2 cellular contexts compared by ENCODE assay signal in the genomic region with DNA sequence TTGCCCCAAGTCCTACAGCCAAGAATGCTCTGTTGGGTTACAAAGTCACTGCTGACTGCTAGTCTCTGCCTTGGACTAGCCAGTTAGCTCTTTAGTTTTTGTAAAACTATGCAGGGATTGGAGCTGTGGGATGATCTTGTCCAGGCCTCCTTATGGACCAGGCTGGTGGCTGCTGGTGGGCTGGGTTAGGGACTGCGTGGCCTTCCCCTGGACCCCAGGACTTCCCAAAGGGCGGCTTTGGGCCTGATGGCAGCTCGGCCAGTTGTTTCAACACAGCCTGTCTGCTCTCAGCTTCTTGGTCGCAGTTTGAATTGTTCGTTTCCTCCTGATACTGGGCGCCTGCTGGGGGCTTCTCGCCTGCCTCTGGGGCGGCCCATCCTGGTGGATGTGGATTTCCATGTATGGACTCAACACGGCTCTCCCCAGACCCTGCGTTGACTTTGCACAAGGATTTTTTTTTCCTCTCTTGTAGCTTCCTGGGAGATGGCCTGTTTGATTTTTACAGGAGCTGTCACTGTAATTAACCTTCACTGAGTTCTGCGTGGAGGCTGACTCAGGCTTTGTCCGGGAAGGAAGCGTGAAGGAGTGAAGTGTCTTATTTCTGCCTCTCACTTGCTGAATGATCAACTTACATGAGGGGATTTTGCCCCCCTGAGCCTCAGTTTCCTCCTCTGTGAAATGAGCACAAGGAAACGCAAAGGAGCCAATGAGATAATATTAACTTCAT.
TF ChIP-seq lines count a peak whose summit lies in the region.

No MANE protein-coding gene starts in this region.

TF ChIP-seq in SK-N-SH, 30 proteins besides CTCF, POLR2A, EP300 and RAD21 (continued from another document):
- no peak for TF ChIP-seq TAF1 (IDR thresholded peaks at IDR 0.05; ENCODE audit: borderline replicate concordance, low read depth, low read length)
- no peak for TF ChIP-seq NRF1 (IDR thresholded peaks at IDR 0.05; ENCODE audit: low read depth, low read length)
- no peak for TF ChIP-seq EZH2phosphoT487 (IDR thresholded peaks at IDR 0.05; ENCODE audit: borderline replicate concordance, low read depth)

TF ChIP-seq in neural cell, 6 proteins besides CTCF, POLR2A, EP300 and RAD21 (continued from another document):
- TF ChIP-seq, protein P1, sequence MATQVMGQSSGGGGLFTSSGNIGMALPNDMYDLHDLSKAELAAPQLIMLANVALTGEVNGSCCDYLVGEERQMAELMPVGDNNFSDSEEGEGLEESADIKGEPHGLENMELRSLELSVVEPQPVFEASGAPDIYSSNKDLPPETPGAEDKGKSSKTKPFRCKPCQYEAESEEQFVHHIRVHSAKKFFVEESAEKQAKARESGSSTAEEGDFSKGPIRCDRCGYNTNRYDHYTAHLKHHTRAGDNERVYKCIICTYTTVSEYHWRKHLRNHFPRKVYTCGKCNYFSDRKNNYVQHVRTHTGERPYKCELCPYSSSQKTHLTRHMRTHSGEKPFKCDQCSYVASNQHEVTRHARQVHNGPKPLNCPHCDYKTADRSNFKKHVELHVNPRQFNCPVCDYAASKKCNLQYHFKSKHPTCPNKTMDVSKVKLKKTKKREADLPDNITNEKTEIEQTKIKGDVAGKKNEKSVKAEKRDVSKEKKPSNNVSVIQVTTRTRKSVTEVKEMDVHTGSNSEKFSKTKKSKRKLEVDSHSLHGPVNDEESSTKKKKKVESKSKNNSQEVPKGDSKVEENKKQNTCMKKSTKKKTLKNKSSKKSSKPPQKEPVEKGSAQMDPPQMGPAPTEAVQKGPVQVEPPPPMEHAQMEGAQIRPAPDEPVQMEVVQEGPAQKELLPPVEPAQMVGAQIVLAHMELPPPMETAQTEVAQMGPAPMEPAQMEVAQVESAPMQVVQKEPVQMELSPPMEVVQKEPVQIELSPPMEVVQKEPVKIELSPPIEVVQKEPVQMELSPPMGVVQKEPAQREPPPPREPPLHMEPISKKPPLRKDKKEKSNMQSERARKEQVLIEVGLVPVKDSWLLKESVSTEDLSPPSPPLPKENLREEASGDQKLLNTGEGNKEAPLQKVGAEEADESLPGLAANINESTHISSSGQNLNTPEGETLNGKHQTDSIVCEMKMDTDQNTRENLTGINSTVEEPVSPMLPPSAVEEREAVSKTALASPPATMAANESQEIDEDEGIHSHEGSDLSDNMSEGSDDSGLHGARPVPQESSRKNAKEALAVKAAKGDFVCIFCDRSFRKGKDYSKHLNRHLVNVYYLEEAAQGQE (IDR thresholded peaks at IDR 0.05; ENCODE audit: borderline replicate concordance), result no peak
- TF ChIP-seq TAF1 (IDR thresholded peaks at IDR 0.05; ENCODE audit: low read depth) (no peak), POLR2AphosphoS5 (IDR thresholded peaks at IDR 0.05) (no peak)
